ENCODE assay signal across 12 cellular contexts in genomic region chr17:27496501-27496943, GRCh38. TPM values are rescaled to one million over a fixed set of nuclear protein-coding genes. Genes with fewer than 3 reads are reported as not detected.
DNase-seq lines count a peak whose midpoint lies in the region; ATAC-seq and TF ChIP-seq lines count a peak whose summit lies in the region.
"Had no signal": no experiment of that assay in that cellular context is flagged by ENCODE, and none has a peak within 500 bp of the region (broad histone marks: within the 10 kb centered on the region; RNA-seq: fewer than 3 reads in every experiment).

No MANE protein-coding gene starts in this region.

- H3K36me3 Mint-ChIP-seq in naive B cell, result peaks cover 15 to 22% of the 10 kb centered on the region in 2 donors

- H3K4me3 ChIP-seq in GM08714 (ENCODE audit: low read length), result peak overlapping the region; percentile 19; the same call in 1 of the 2 replicates
- peak overlapping the region; percentile 11 for H3K4me3 ChIP-seq in WERI-Rb-1 (ENCODE audit: low read depth, low read length)

- TF ChIP-seq CTCF in WERI-Rb-1 (IDR thresholded peaks at IDR 0.05; ENCODE audit: low read depth, low read length), result no peak

- peak overlapping the region; percentile 94 for H3K27ac ChIP-seq in WERI-Rb-1

- H3K9me3 Mint-ChIP-seq in naive B cell, result peaks cover 0 to 17% (median 12%) of the 10 kb centered on the region in 7 donors

- peaks cover 8% of the 10 kb centered on the region for H3K36me3 ChIP-seq in WERI-Rb-1

- DNase-seq in WERI-Rb-1, result peak; percentile 78
- DNase-seq in naive B cell, result no peak
- no peak for DNase-seq in NCI-H2107 (lab: John Stamatoyannopoulos, UW)
- no peak for DNase-seq in stimulated activated naive CD8-positive, alpha-beta T cell treated with anti-CD3 and anti-CD28 coated beads, Interleukin-15, Interleukin-2, amounts not matched to agents 100 U/mL and 50 U/mL, for 24 hours
- DNase-seq in NCI-H2081 (lab: John Stamatoyannopoulos, UW), result no peak
- DNase-seq in dermis blood vessel endothelial cell, result no peak
- DNase-seq: activated effector memory CD4-positive, alpha-beta T cell treated with anti-CD3 and anti-CD28 coated beads, Interleukin-2, amount 50 U/mL, for 16 hours; CD4-positive, alpha-beta T cell; NCI-H446 treated with DMSO at 0.1 percent for 48 hours; right cardiac atrium had no signal

- H3K27me3 Mint-ChIP-seq in naive B cell, result no peaks in the 10 kb centered on the region
- H3K27me3 Mint-ChIP-seq: CD4-positive, alpha-beta T cell had no signal

- no peak overlapping the region for H3K4me3 Mint-ChIP-seq in naive B cell
- H3K4me3 Mint-ChIP-seq: CD4-positive, alpha-beta T cell had no signal

- H3K9me3 ChIP-seq in WERI-Rb-1 (ENCODE audit: severe bottlenecking), result peaks cover 3% of the 10 kb centered on the region

- H3K4me1 Mint-ChIP-seq in naive B cell, result peaks cover 32 to 38% (median 37%) of the 10 kb centered on the region in 3 donors

- H3K27ac Mint-ChIP-seq in naive B cell, result peak overlapping the region in 4 of 6 donors; percentile 71 to 89 (median 84)
- H3K27ac Mint-ChIP-seq: CD4-positive, alpha-beta T cell had no signal

- H3K27me3 ChIP-seq in WERI-Rb-1 (ENCODE audit: insufficient read depth, low read depth, severe bottlenecking), result no peaks in the 10 kb centered on the region

- ATAC-seq in GM21529 (IDR thresholded peaks at IDR 0.05; ENCODE audit: unreplicated experiment), result peak; percentile 44
- no peak for ATAC-seq in naive B cell (ENCODE audit: low read depth in 2 of 2)
- ATAC-seq in stimulated activated naive CD8-positive, alpha-beta T cell treated with anti-CD3 and anti-CD28 coated beads, Interleukin-15, Interleukin-2, amounts not matched to agents 100 U/mL and 50 U/mL, for 24 hours, result no peak
- ATAC-seq: right cardiac atrium had no signal

RNA-seq across cellular contexts. Expression of gene KSR1, which starts 40.3 kb away (rescaled TPM):
- 1 to 10 TPM in 5 of 6 donors, under 1 TPM in 1; 0.38 to 4.4 (median 2.3) TPM for polyA plus RNA-seq in naive B cell (ENCODE audit: low read depth in 6 of 6)
- 26.3 and 33.4 TPM in 2 replicates for total RNA-seq in dermis blood vessel endothelial cell
